Comparison of ENCODE assay signal across 1 cellular context in genomic region chr11:66739983-66740382, GRCh38.
TF ChIP-seq lines count a peak whose summit lies in the region.

No MANE protein-coding gene starts in this region.

TF ChIP-seq in SK-N-SH treated with all-trans-retinoic acid at 6 μM for 48 hours, 23 proteins besides CTCF, POLR2A, EP300 and RAD21 (continued from another document):
- no peak for TF ChIP-seq TSHZ2 (CRISPR knock-in tag; IDR thresholded peaks at IDR 0.05)
- TF ChIP-seq RARB (CRISPR knock-in tag; IDR thresholded peaks at IDR 0.05): no peak
- no peak for TF ChIP-seq CSDC2 (CRISPR knock-in tag; IDR thresholded peaks at IDR 0.05)
